In the genomic region with DNA sequence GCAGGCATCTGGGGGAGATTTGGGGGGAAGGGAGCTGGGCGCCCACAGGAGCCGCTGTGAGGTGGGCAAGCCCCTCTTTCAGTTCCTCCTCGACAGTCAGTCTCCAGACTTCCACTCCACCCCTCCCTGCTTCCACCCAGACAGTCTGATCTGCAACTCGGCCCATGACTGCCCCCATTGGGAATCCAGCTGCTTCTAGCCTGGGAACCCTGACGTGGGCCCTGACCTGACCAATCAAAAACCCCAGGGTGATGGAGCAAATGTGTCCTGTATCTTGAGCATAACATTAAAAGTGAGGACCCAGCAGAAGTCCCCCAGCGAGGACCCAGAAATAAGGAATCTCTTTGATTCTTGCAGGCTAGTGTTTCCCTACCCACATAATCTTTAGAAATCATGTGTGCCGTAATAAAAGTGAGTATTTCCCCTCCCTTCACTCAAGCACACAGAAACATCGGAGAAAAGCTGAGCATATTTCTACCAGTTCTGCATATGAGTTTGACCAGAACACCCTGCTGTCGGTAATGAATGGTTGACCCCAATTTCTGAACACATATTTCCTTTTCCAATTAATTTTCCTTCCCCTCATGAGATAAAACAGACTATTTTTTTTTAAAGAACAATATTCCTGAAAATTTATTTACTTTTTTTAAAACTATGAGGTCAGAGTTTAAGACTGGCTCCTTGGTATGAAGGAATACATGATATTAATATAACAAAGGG, we compare ENCODE assay signal across 9 cellular contexts. TPM values are rescaled to one million over a fixed set of nuclear protein-coding genes. Genes with fewer than 3 reads are reported as not detected.
A peak's percentile ranks its signal among the peaks of the same experiment; 100 is the strongest.
DNase-seq lines count a peak whose midpoint lies in the region; ATAC-seq, FAIRE-seq and TF ChIP-seq lines count a peak whose summit lies in the region.
"Had no signal": no experiment of that assay in that cellular context is flagged by ENCODE, and none has a peak within 500 bp of the region (broad histone marks: within the 10 kb centered on the region; RNA-seq: fewer than 3 reads in every experiment).

No MANE protein-coding gene starts in this region.

- H3K27me3 ChIP-seq in ascending aorta (no peaks in the 10 kb centered on the region), lung (ENCODE audit: control insufficient read depth, insufficient read depth) (no peaks in the 10 kb centered on the region)

- H3K27ac ChIP-seq in ascending aorta: peak overlapping the region; percentile 62 to 97
- peak overlapping the region; percentile 42 to 69 for H3K27ac ChIP-seq in lung (ENCODE audit: low read depth in 1 of 2, low read length in 1 of 2)
- H3K27ac ChIP-seq: VCaP had no signal

- no peak overlapping the region for H3K4me3 ChIP-seq in ascending aorta
- H3K4me3 ChIP-seq in lung: no peak overlapping the region

- H3K4me1 ChIP-seq in ascending aorta: peaks cover 26 to 57% of the 10 kb centered on the region in 2 donors
- H3K4me1 ChIP-seq in lung (ENCODE audit: control insufficient read depth in 2 of 2, insufficient read depth in 2 of 2, low read length in 2 of 2): peaks cover 26 to 30% of the 10 kb centered on the region in 2 donors

- no peak for TF ChIP-seq CTCF in ascending aorta (IDR thresholded peaks at IDR 0.05)
- TF ChIP-seq CTCF in lung (IDR thresholded peaks at IDR 0.05; ENCODE audit: control extremely low read depth, extremely low read depth): no peak
- TF ChIP-seq CTCF in omental fat pad (IDR thresholded peaks at IDR 0.05): no peak

- FAIRE-seq in GM19239 (lab: Jason Lieb, UNC): peak; percentile 76

- peaks cover 10 to 22% of the 10 kb centered on the region in 2 donors for H3K36me3 ChIP-seq in ascending aorta
- peaks cover 5 to 23% of the 10 kb centered on the region in 2 donors for H3K36me3 ChIP-seq in lung (ENCODE audit: control insufficient read depth in 2 of 2, insufficient read depth in 2 of 2, low read length in 2 of 2)

- 22 to 45% methylated on average over 9 of the region's 9 CpGs for WGBS in lung, 2 donors

- DNase-seq in GM19239 (ENCODE audit: insufficient read length, low spot score): no peak
- peak in 1 of 2 donors; percentile 85 for DNase-seq in ascending aorta (ENCODE audit: low spot score in 2 of 2)
- no peak for DNase-seq in lung (ENCODE audit: low spot score)
- DNase-seq in DMS114 treated with DMSO at 0.1 percent for 48 hours (lab: John Stamatoyannopoulos, UW; ENCODE audit: unreplicated experiment): no peak
- DNase-seq in NCI-H446 treated with DMSO at 0.1 percent for 48 hours (lab: John Stamatoyannopoulos, UW): no peak
- DNase-seq in omental fat pad (ENCODE audit: low spot score): no peak

- ATAC-seq in HG03175 (IDR thresholded peaks at IDR 0.05; ENCODE audit: unreplicated experiment) (peak; percentile 59), lung (ENCODE audit: insufficient read depth, low FRiP score) (no peak), HG03280 (IDR thresholded peaks at IDR 0.05; ENCODE audit: unreplicated experiment) (no peak), omental fat pad (ENCODE audit: low FRiP score) (no peak)

- H3K9me3 ChIP-seq in ascending aorta: no peaks in the 10 kb centered on the region
- no peaks in the 10 kb centered on the region for H3K9me3 ChIP-seq in lung (ENCODE audit: control insufficient read depth in 2 of 2, insufficient read depth in 1 of 2, low read length in 1 of 2)

- intact Hi-C loops in ascending aorta (cut with DNase I): loop anchor here (10.0 kb wide), 1 partner anchor 546 kb away; no protein-coding TSS in a partner anchor

RNA-seq across cellular contexts. Expression of a gene that starts 6.4 kb away (rescaled TPM):
- 16.1 TPM for total RNA-seq in ascending aorta
- total RNA-seq in lung: 10 to 100 TPM; 29.0 to 39.5 TPM
- polyA plus RNA-seq in lung: 10 to 100 TPM in 1 of 2 donors, 1 to 10 TPM in 1; 7.2 to 13.4 TPM
- 10 to 100 TPM; 16.4 to 26.5 (median 22.0) TPM for total RNA-seq in omental fat pad

RNA-seq across cellular contexts. Expression of a gene that starts 28.9 kb away (rescaled TPM):
- total RNA-seq in ascending aorta: not detected
- not detected for total RNA-seq in lung
- under 1 TPM in 1 of 2 donors, not detected in 1; 0.08 TPM for polyA plus RNA-seq in lung
- total RNA-seq in omental fat pad: not detected
